ENCODE assay signal across 8 cellular contexts in the genomic region with DNA sequence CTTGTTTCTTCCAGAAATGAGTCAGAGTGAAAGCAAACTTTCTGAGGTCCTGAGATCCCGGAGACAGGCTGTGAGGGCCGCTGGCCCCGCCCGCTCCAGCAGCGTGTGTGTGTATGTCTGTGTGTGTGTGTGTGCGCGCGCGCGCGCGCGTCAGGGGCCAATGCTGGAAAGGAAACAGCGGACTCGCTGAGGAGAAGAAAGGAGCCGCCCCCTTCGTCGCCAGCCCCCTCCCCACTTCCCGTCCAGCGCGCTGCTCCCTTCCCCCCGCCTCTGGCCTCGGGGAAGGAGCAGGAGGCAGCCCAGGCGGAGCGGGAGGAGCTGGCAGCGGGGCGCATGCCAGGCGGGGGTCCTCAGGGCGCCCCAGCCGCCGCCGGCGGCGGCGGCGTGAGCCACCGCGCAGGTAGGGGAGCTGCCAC.
DNase-seq lines count a peak whose midpoint lies in the region; ATAC-seq lines count a peak whose summit lies in the region.

DISC1 (plus strand) TSS at position 256 of the 416 bp plus-strand sequence; CDS start at position 334, 78 bp downstream.

- peak; percentile 51 for ATAC-seq in GM19328 (IDR thresholded peaks at IDR 0.05; ENCODE audit: unreplicated experiment)

- DNase-seq in AG08396 (ENCODE audit: low spot score) = peak; percentile 92
- DNase-seq in HPDE6-E6E7 (ENCODE audit: extremely low spot score) = peak; percentile 59
- peak; percentile 86 for DNase-seq in NOMO-1 treated with DMSO at 0.1 percent for 48 hours (lab: John Stamatoyannopoulos, UW; ENCODE audit: unreplicated experiment)
- peak; percentile 51 for DNase-seq in activated T-cell treated with anti-CD3 and anti-CD28 coated beads for 48 hours (ENCODE audit: low read depth)
- peak; percentile 41 for DNase-seq in epithelial cell of prostate (ENCODE audit: low read depth, low spot score)
- peak; percentile 73 for DNase-seq in midbrain (lab: John Stamatoyannopoulos, UW)
- DNase-seq in stimulated activated CD8-positive, alpha-beta memory T cell treated with anti-CD3 and anti-CD28 coated beads, Interleukin-2, amount 100 ng/mL, for 1 hour (ENCODE audit: low read depth in 2 of 2) = peak; percentile 25 to 28

- peak within 1 kb of the TSS; percentile 27 for H3K27ac ChIP-seq in epithelial cell of prostate

Comparison
In these comparisons a context has a peak if more than half of its experiments do, and no peak if none do; other contexts are left out.
1. Peak in every context shown above with its lines: DNase-seq, ATAC-seq and H3K27ac ChIP-seq.
2. DNase-seq: peak in every context shown above with its lines; median percentile 92 in AG08396; 86 in NOMO-1 treated with DMSO at 0.1 percent for 48 hours; 73 in midbrain; 59 in HPDE6-E6E7; 51 in activated T-cell treated with anti-CD3 and anti-CD28 coated beads for 48 hours; 41 in epithelial cell of prostate; 26 in stimulated activated CD8-positive, alpha-beta memory T cell treated with anti-CD3 and anti-CD28 coated beads, Interleukin-2, amount 100 ng/mL, for 1 hour.